8 cellular contexts compared by ENCODE assay signal in the genomic region with DNA sequence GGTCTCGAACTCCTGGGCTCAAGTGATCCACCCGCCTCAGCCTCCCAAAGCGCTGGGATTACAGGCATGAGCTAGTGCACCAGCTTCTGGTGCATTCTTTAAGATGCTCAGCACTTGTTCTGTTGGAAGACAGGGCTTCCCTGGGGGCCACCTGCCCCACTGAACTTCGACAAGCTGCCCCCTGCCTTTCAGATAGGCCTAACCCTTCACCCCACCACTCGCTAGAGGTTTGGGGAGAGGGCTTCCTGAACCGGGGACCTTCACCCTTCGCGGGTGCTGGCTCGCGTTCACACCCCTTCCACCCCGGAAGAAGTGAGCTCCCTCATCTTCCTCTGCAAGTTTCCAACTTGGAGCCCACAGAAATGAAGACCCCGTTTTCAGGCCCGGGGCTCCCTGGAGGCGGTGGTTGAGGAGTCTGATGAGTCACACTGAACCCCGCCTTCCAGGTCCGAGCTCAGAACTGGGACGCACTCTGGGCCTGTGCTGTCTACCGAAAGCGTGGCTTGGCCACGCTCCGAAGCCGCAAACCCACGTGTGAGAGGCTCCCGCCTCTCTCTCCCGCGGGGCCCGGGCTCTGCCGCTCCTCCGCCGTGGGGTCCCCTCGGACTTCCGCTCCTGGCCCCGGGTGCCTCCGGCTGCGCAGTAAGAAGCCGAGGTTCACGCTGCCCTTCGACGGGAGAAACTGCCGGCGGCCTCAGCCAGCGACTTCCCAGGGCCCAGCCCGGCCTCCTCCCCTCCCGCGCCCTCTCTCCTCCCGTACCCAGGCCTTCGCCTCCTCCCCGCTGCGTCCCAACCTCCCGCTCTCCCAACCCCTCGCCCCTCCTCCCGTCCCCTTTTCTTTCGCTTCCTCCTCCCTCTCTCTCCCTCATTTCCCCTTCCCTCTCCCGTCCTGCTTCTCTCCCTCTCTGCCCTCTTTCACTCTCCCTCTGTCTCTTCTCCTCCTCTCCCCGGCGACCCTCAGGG.
DNase-seq lines count a peak whose midpoint lies in the region; FAIRE-seq and TF ChIP-seq lines count a peak whose summit lies in the region.

No MANE protein-coding gene starts in this region.

- H3K4me3 ChIP-seq in iPS DF 6.9 (ENCODE audit: low read length) (peak overlapping the region; percentile 16; the same call in 1 of the 2 replicates), skeletal muscle cell (ENCODE audit: low read depth, low read length) (peak overlapping the region; percentile 29)

- H3K36me3 ChIP-seq in ES-I3 (ENCODE audit: insufficient read depth, low read length) = no peaks in the 10 kb centered on the region
- H3K36me3 ChIP-seq in iPS DF 6.9 (ENCODE audit: control insufficient read depth, insufficient read depth, low read length) = no peaks in the 10 kb centered on the region

- peak overlapping the region; percentile 63 for H3K9ac ChIP-seq in ES-I3 (ENCODE audit: low read depth, low read length)

- no peak overlapping the region for H3K27ac ChIP-seq in iPS DF 6.9 (ENCODE audit: low read length)

- H3K9me3 ChIP-seq in ES-I3 (ENCODE audit: control insufficient read depth, insufficient read depth, low read length) = no peaks in the 10 kb centered on the region
- H3K9me3 ChIP-seq in iPS DF 6.9 (ENCODE audit: control insufficient read depth, insufficient read depth, low read length) = no peaks in the 10 kb centered on the region

- no CpG with 5 or more reads among the region's 56 CpGs for WGBS in iPS DF 6.9 (ENCODE audit: insufficient coverage, insufficient read length)

- H3K27me3 ChIP-seq in iPS DF 6.9 (ENCODE audit: control insufficient read depth, insufficient read depth, low read length) = no peaks in the 10 kb centered on the region

- FAIRE-seq in H54 (lab: Jason Lieb, UNC) = no peak

- peak; percentile 32 for DNase-seq in RPMI8226
- DNase-seq in astrocyte of the hippocampus (ENCODE audit: low read depth, low spot score) = peak; percentile 52
- DNase-seq in iPS DF 6.9 (ENCODE audit: low read depth, low spot score) = no peak
- no peak for DNase-seq in skeletal muscle cell (ENCODE audit: low read depth)
- DNase-seq in H54 (ENCODE audit: insufficient read length, low spot score) = no peak
- no peak for DNase-seq in cerebellar cortex (ENCODE audit: low spot score)
- DNase-seq in NCI-H2081 (lab: John Stamatoyannopoulos, UW) = no peak

- TF ChIP-seq POLR2A in H54 (IDR thresholded peaks at IDR 0.05; ENCODE audit: low read depth, low read length) = no peak

- H3K4me1 ChIP-seq in ES-I3 (ENCODE audit: insufficient read depth, low read length) (peaks cover 22% of the 10 kb centered on the region), iPS DF 6.9 (ENCODE audit: control insufficient read depth, insufficient read depth, low read length) (peaks cover 7% of the 10 kb centered on the region; the same call in 1 of the 2 replicates)

Comparison
In these comparisons a context has a peak if more than half of its experiments do, and no peak if none do; other contexts are left out.
1. DNase-seq: peak in RPMI8226 (single experiment) and astrocyte of the hippocampus (single experiment); none in iPS DF 6.9 (single experiment), skeletal muscle cell (single experiment), H54 (single experiment), cerebellar cortex (single experiment) and NCI-H2081 (0 of 2).